Comparison of ENCODE assay signal across 15 cellular contexts in the genomic region with DNA sequence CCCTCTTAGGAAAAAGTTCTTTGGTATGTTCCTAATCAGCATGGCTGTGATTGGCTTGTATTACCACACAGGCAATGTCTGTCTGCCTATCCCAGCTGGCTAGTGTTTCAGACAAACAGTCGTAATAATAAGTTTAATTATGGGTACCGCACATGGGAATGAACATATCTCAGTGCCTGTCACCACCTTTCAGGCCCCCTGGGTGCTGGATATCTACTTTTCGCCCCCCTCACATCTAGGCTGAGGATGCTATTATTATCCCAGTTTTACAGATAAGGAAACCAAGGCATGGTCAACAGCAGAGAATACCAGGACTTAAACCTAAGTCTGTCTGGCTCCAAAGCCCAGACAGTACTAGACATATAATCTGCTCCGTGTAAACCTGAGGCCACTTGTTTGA.
DNase-seq lines count a peak whose midpoint lies in the region; ATAC-seq and TF ChIP-seq lines count a peak whose summit lies in the region.
"Had no signal": no experiment of that assay in that cellular context is flagged by ENCODE, and none has a peak within 500 bp of the region (broad histone marks: within the 10 kb centered on the region; RNA-seq: fewer than 3 reads in every experiment).

No MANE protein-coding gene starts in this region.

- no peak overlapping the region for H3K27ac ChIP-seq in right cardiac atrium (ENCODE audit: low read length)
- H3K27ac ChIP-seq in IMR-90 (ENCODE audit: insufficient read depth, low read length), result no peak overlapping the region
- H3K27ac ChIP-seq in heart right ventricle, result peak overlapping the region in 1 of 10 donors; percentile 35
- H3K27ac ChIP-seq: GM23248 had no signal

- in situ Hi-C loops in IMR-90 (cut with MboI; ENCODE audit: low sequenced_read_pairs), result no loop called here

- TF ChIP-seq RAD21 in IMR-90 (IDR thresholded peaks at IDR 0.05; ENCODE audit: low read length), result no peak

- H3K56ac ChIP-seq in IMR-90 (ENCODE audit: extremely low read depth, insufficient read depth, low read length), result no peak overlapping the region

- BruUV-seq in IMR-90 (replicated peaks; lab: Mats Ljungman, UMichigan), result no TSS peak

- H3K18ac ChIP-seq in IMR-90 (ENCODE audit: low read depth, low read length), result no peak overlapping the region

- WGBS in right cardiac atrium, result 45% methylated on average over 4 of the region's 4 CpGs
- no CpG with 5 or more reads among the region's 4 CpGs for WGBS in IMR-90 (ENCODE audit: extremely low coverage in 2 of 2, insufficient read length in 1 of 2), 2 experiments
- WGBS in heart right ventricle, 2 donors, result 35 to 48% methylated on average over 4 of the region's 4 CpGs

- H3K36me3 ChIP-seq in IMR-90 (ENCODE audit: control insufficient read depth, insufficient read depth, low read length) (no peaks in the 10 kb centered on the region), heart right ventricle (no peaks in the 10 kb centered on the region)

- no peak overlapping the region for H4K91ac ChIP-seq in IMR-90 (ENCODE audit: insufficient read depth, low read depth, low read length)

- H3K9me1 ChIP-seq in IMR-90 (ENCODE audit: insufficient read depth, low read length), result no peaks in the 10 kb centered on the region

- H4K5ac ChIP-seq in IMR-90 (ENCODE audit: low read depth, low read length), result no peak overlapping the region

- H4K8ac ChIP-seq in IMR-90 (ENCODE audit: low read depth in 2 of 2, low read length in 2 of 2), result no peak overlapping the region

- peak; percentile 20 for ATAC-seq in Right ventricle myocardium superior (ENCODE audit: poor library complexity)
- ATAC-seq in right cardiac atrium, result no peak
- ATAC-seq in IMR-90 (ENCODE audit: low read depth), result no peak
- ATAC-seq in heart right ventricle, result peak in 6 of 8 donors; percentile 34 to 89 (median 68)

- H2BK20ac ChIP-seq in IMR-90 (ENCODE audit: low read depth, low read length), result no peak overlapping the region

- POLR2A ChIA-PET in IMR-90 (lab: Charles Lee; ENCODE audit: unreplicated experiment), result no interaction called here

- intact Hi-C loops in Right ventricle myocardium superior (cut with DNase I), result no loop called here
- intact Hi-C loops in right cardiac atrium (cut with DNase I), result no loop called here
- intact Hi-C loops in IMR-90 (cut with micrococcal nuclease), result no loop called here
- intact Hi-C loops in heart right ventricle (cut with DNase I), result no loop called here

- no peak overlapping the region for H2AFZ ChIP-seq in IMR-90 (replicated peaks; ENCODE audit: low read length, poor library complexity)
- H2AFZ ChIP-seq: GM23248 had no signal

- dilution Hi-C loops in IMR-90 (cut with HindIII; ENCODE audit: low sequenced_read_pairs, unreplicated experiment), result no loop called here

- no peak for TF ChIP-seq CTCF in IMR-90 (conservative IDR thresholded peaks at IDR 0.05; ENCODE audit: low read depth, low read length)
- TF ChIP-seq CTCF in heart right ventricle (IDR thresholded peaks at IDR 0.05), result no peak

- DNase-seq in Right ventricle myocardium superior (no peak), right cardiac atrium (no peak), IMR-90 (no peak), heart right ventricle (no peak), T-helper 2 cell (no peak), DMS79 treated with DMSO at 0.1 percent for 48 hours (lab: John Stamatoyannopoulos, UW) (no peak)
- DNase-seq: C1 segment of cervical spinal cord; Calu3; CD4-positive, alpha-beta memory T cell; COR-L47; DMS53; DND-41; GM23248; H7; HCEC 1CT had no signal

- no peak overlapping the region for H3K9ac ChIP-seq in IMR-90 (ENCODE audit: low read depth, low read length)
- H3K9ac ChIP-seq: GM23248 had no signal

- H2BK5ac ChIP-seq in IMR-90 (ENCODE audit: low read depth, low read length, poor library complexity, severe bottlenecking), result no peak overlapping the region

- H2BK15ac ChIP-seq in IMR-90 (ENCODE audit: low read depth, low read length), result no peak overlapping the region

- no peak overlapping the region for H2AK5ac ChIP-seq in IMR-90 (ENCODE audit: low read depth, low read length)

- H3K14ac ChIP-seq in IMR-90 (replicated peaks; ENCODE audit: low read depth, low read length), result no peak overlapping the region

- H3K27me3 ChIP-seq in right cardiac atrium (ENCODE audit: control insufficient read depth, insufficient read depth) (no peaks in the 10 kb centered on the region), IMR-90 (ENCODE audit: control insufficient read depth, insufficient read depth, low read length) (peaks cover 4% of the 10 kb centered on the region), heart right ventricle (no peaks in the 10 kb centered on the region)

- H2BK120ac ChIP-seq in IMR-90 (ENCODE audit: low read depth, low read length), result no peak overlapping the region

- no peak overlapping the region for H3K4me2 ChIP-seq in IMR-90 (ENCODE audit: low read depth, low read length)

- no peaks in the 10 kb centered on the region for H3K4me1 ChIP-seq in right cardiac atrium (ENCODE audit: control insufficient read depth, insufficient read depth, low read length)
- H3K4me1 ChIP-seq in IMR-90 (ENCODE audit: control insufficient read depth, insufficient read depth, low read length), result no peaks in the 10 kb centered on the region
- H3K4me1 ChIP-seq in heart right ventricle, result peaks cover 0 to 24% (median 7%) of the 10 kb centered on the region in 9 donors

- no peak for TF ChIP-seq POLR2A in IMR-90 (IDR thresholded peaks at IDR 0.05; ENCODE audit: low read depth, low read length)

- H3K4me3 ChIP-seq in right cardiac atrium (ENCODE audit: low read length) (no peak overlapping the region), IMR-90 (ENCODE audit: insufficient read depth, low read depth, low read length) (no peak overlapping the region), heart right ventricle (no peak overlapping the region)
- H3K4me3 ChIP-seq: GM23248 had no signal

- CTCF ChIA-PET in IMR-90 (lab: Yijun Ruan, JAX), result interaction anchor here (0.9 kb wide), 1 partner anchor 181 kb away, joined by 3 read pairs; no protein-coding TSS in a partner anchor

- no peaks in the 10 kb centered on the region for H4K20me1 ChIP-seq in IMR-90 (ENCODE audit: insufficient read depth, low read length)

- no peak overlapping the region for H3K4ac ChIP-seq in IMR-90 (ENCODE audit: low read depth, low read length)

- H2AK9ac ChIP-seq in IMR-90 (replicated peaks; ENCODE audit: low read depth, low read length, poor library complexity), result peak overlapping the region; percentile 39

- H3K23ac ChIP-seq in IMR-90 (ENCODE audit: low read depth, low read length), result no peak overlapping the region

- H3K79me1 ChIP-seq in IMR-90 (ENCODE audit: low read depth in 1 of 2, low read length in 2 of 2), result no peaks in the 10 kb centered on the region

- H3K9me3 ChIP-seq in right cardiac atrium (ENCODE audit: control insufficient read depth, low read length), result no peaks in the 10 kb centered on the region
- no peaks in the 10 kb centered on the region for H3K9me3 ChIP-seq in IMR-90 (ENCODE audit: control insufficient read depth, insufficient read depth, low read length)
- H3K9me3 ChIP-seq in heart right ventricle, result no peaks in the 10 kb centered on the region

TF ChIP-seq in IMR-90, 13 proteins besides CTCF, POLR2A, EP300 and RAD21:
- no peak for TF ChIP-seq MAFK (IDR thresholded peaks at IDR 0.05; ENCODE audit: low read depth, low read length)
- no peak for TF ChIP-seq RFX5 (IDR thresholded peaks at IDR 0.05; ENCODE audit: low read depth, low read length)
- TF ChIP-seq, protein P1, sequence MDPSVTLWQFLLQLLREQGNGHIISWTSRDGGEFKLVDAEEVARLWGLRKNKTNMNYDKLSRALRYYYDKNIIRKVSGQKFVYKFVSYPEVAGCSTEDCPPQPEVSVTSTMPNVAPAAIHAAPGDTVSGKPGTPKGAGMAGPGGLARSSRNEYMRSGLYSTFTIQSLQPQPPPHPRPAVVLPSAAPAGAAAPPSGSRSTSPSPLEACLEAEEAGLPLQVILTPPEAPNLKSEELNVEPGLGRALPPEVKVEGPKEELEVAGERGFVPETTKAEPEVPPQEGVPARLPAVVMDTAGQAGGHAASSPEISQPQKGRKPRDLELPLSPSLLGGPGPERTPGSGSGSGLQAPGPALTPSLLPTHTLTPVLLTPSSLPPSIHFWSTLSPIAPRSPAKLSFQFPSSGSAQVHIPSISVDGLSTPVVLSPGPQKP (IDR thresholded peaks at IDR 0.05; ENCODE audit: borderline replicate concordance, low read depth, low read length), result no peak
- no peak for TF ChIP-seq MXI1 (IDR thresholded peaks at IDR 0.05; ENCODE audit: borderline replicate concordance, low read depth, low read length)

Comparison
In these comparisons a context has a peak if more than half of its experiments do, and no peak if none do; other contexts are left out.
1. ATAC-seq: peak in Right ventricle myocardium superior (single experiment) and heart right ventricle (6 of 8); none in right cardiac atrium (0 of 2) and IMR-90 (single experiment).